ENCODE assay signal across 1 cellular context in the genomic region with DNA sequence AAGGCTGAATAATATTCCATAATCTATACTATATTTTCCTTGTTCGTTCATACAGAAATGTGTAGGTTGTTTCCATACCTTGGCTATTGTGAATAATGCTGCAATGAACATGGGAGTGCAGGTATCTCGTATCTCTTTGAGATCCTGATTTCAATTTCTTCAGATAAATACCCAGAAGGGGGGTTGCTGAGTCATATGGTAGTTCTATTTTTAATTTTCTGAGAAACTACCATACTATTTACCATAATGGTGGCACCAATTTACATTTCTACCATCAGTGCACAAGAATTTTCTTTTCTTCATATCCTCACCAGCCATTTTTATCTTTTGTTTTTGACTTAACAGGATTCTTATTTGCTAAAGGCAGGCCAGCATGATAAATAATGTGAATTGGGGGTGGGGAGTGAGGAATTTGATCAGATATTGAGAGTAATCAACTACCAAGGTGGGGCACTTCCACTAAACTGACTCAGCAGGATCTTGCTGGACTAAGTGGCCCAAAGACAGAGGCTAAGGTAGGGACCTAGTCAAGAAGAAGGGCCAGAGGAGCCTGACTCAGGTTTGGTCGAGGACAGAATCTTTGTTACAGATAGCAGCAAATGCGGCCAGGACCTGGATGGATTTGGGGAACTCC.
TF ChIP-seq lines count a peak whose summit lies in the region.

No MANE protein-coding gene starts in this region.

TF ChIP-seq in GM23338, 12 proteins besides CTCF, POLR2A, EP300 and RAD21 (continued from another document):
- TF ChIP-seq, protein P1, sequence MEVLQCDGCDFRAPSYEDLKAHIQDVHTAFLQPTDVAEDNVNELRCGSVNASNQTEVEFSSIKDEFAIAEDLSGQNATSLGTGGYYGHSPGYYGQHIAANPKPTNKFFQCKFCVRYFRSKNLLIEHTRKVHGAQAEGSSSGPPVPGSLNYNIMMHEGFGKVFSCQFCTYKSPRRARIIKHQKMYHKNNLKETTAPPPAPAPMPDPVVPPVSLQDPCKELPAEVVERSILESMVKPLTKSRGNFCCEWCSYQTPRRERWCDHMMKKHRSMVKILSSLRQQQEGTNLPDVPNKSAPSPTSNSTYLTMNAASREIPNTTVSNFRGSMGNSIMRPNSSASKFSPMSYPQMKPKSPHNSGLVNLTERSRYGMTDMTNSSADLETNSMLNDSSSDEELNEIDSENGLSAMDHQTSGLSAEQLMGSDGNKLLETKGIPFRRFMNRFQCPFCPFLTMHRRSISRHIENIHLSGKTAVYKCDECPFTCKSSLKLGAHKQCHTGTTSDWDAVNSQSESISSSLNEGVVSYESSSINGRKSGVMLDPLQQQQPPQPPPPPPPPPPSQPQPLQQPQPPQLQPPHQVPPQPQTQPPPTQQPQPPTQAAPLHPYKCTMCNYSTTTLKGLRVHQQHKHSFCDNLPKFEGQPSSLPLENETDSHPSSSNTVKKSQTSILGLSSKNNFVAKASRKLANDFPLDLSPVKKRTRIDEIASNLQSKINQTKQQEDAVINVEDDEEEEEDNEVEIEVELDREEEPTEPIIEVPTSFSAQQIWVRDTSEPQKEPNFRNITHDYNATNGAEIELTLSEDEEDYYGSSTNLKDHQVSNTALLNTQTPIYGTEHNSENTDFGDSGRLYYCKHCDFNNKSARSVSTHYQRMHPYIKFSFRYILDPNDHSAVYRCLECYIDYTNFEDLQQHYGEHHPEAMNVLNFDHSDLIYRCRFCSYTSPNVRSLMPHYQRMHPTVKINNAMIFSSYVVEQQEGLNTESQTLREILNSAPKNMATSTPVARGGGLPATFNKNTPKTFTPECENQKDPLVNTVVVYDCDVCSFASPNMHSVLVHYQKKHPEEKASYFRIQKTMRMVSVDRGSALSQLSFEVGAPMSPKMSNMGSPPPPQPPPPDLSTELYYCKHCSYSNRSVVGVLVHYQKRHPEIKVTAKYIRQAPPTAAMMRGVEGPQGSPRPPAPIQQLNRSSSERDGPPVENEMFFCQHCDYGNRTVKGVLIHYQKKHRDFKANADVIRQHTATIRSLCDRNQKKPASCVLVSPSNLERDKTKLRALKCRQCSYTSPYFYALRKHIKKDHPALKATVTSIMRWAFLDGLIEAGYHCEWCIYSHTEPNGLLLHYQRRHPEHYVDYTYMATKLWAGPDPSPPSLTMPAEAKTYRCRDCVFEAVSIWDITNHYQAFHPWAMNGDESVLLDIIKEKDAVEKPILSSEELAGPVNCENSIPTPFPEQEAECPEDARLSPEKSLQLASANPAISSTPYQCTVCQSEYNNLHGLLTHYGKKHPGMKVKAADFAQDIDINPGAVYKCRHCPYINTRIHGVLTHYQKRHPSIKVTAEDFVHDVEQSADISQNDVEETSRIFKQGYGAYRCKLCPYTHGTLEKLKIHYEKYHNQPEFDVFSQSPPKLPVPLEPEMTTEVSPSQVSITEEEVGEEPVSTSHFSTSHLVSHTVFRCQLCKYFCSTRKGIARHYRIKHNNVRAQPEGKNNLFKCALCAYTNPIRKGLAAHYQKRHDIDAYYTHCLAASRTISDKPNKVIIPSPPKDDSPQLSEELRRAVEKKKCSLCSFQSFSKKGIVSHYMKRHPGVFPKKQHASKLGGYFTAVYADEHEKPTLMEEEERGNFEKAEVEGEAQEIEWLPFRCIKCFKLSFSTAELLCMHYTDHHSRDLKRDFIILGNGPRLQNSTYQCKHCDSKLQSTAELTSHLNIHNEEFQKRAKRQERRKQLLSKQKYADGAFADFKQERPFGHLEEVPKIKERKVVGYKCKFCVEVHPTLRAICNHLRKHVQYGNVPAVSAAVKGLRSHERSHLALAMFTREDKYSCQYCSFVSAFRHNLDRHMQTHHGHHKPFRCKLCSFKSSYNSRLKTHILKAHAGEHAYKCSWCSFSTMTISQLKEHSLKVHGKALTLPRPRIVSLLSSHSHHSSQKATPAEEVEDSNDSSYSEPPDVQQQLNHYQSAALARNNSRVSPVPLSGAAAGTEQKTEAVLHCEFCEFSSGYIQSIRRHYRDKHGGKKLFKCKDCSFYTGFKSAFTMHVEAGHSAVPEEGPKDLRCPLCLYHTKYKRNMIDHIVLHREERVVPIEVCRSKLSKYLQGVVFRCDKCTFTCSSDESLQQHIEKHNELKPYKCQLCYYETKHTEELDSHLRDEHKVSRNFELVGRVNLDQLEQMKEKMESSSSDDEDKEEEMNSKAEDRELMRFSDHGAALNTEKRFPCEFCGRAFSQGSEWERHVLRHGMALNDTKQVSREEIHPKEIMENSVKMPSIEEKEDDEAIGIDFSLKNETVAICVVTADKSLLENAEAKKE (CRISPR knock-in tag; IDR thresholded peaks at IDR 0.05) = no peak
- TF ChIP-seq ZNF331 (CRISPR knock-in tag; IDR thresholded peaks at IDR 0.05; ENCODE audit: low read depth) = no peak
- TF ChIP-seq, protein P2, sequence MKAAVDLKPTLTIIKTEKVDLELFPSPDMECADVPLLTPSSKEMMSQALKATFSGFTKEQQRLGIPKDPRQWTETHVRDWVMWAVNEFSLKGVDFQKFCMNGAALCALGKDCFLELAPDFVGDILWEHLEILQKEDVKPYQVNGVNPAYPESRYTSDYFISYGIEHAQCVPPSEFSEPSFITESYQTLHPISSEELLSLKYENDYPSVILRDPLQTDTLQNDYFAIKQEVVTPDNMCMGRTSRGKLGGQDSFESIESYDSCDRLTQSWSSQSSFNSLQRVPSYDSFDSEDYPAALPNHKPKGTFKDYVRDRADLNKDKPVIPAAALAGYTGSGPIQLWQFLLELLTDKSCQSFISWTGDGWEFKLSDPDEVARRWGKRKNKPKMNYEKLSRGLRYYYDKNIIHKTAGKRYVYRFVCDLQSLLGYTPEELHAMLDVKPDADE (IDR thresholded peaks at IDR 0.05) = no peak
TF ChIP-seq in GM23338: peak in this region for 0.
